Comparison of ENCODE assay signal across 10 cellular contexts in genomic region chrX:75038925-75039324, GRCh38.
A peak's percentile ranks its signal among the peaks of the same experiment; 100 is the strongest.
DNase-seq lines count a peak whose midpoint lies in the region; ATAC-seq, FAIRE-seq and TF ChIP-seq lines count a peak whose summit lies in the region.
"Had no signal": no experiment of that assay in that cellular context is flagged by ENCODE, and none has a peak within 500 bp of the region (broad histone marks: within the 10 kb centered on the region; RNA-seq: fewer than 3 reads in every experiment).

No MANE protein-coding gene starts in this region.

- peak; percentile 86 for FAIRE-seq in astrocyte (lab: Jason Lieb, UNC)

- peak; percentile 15 for DNase-seq in activated CD4-positive, alpha-beta memory T cell treated with anti-CD3 and anti-CD28 coated beads for 36 hours
- no peak for DNase-seq in activated CD4-positive, alpha-beta memory T cell treated with anti-CD3 and anti-CD28 coated beads, Interleukin-2, amount 10 ng/mL, durations not matched to agents 7 days and 5 days
- DNase-seq in KBM-7 (peak; percentile 69), astrocyte (ENCODE audit: low read depth) (peak; percentile 2), neural crest cell (ENCODE audit: low read depth, low spot score) (no peak), endothelial cell (ENCODE audit: low spot score) (no peak)
- DNase-seq in effector CD8-positive, alpha-beta T cell (lab: John Stamatoyannopoulos, UW), result no peak
- no peak for DNase-seq in activated CD8-positive, alpha-beta memory T cell treated with anti-CD3 and anti-CD28 coated beads, Interleukin-2, amount 10 ng/mL, durations not matched to agents 7 days and 5 days
- DNase-seq: kidney glomerular epithelial cell had no signal

- H4K20me1 ChIP-seq in astrocyte (ENCODE audit: insufficient read depth, low read length), result no peaks in the 10 kb centered on the region

- CTCF ChIA-PET in activated CD4-positive, alpha-beta memory T cell treated with anti-CD3 and anti-CD28 coated beads for 36 hours (lab: Charles Lee), result no interaction called here
- CTCF ChIA-PET in activated CD4-positive, alpha-beta memory T cell treated with anti-CD3 and anti-CD28 coated beads, Interleukin-2, amount 10 ng/mL, durations not matched to agents 7 days and 5 days (lab: Charles Lee), result no interaction called here
- CTCF ChIA-PET in activated CD8-positive, alpha-beta memory T cell treated with anti-CD3 and anti-CD28 coated beads, Interleukin-2, amount 10 ng/mL, durations not matched to agents 7 days and 5 days (lab: Charles Lee), result no interaction called here

- H3K36me3 Mint-ChIP-seq in activated CD4-positive, alpha-beta memory T cell treated with anti-CD3 and anti-CD28 coated beads for 36 hours, result no peaks in the 10 kb centered on the region
- no peaks in the 10 kb centered on the region for H3K36me3 Mint-ChIP-seq in activated CD4-positive, alpha-beta memory T cell treated with anti-CD3 and anti-CD28 coated beads, Interleukin-2, amount 10 ng/mL, durations not matched to agents 7 days and 5 days (ENCODE audit: low read depth)
- H3K36me3 Mint-ChIP-seq in astrocyte (ENCODE audit: low read depth, unreplicated experiment), result peaks cover 1% of the 10 kb centered on the region
- H3K36me3 Mint-ChIP-seq in neural crest cell (ENCODE audit: low read depth), result peaks cover 37% of the 10 kb centered on the region
- peaks cover 6% of the 10 kb centered on the region for H3K36me3 Mint-ChIP-seq in endothelial cell (ENCODE audit: low read depth, unreplicated experiment)
- no peaks in the 10 kb centered on the region for H3K36me3 Mint-ChIP-seq in activated CD8-positive, alpha-beta memory T cell treated with anti-CD3 and anti-CD28 coated beads, Interleukin-2, amount 10 ng/mL, durations not matched to agents 7 days and 5 days
- H3K36me3 Mint-ChIP-seq: activated naive CD8-positive, alpha-beta T cell had no signal

- no peak for TF ChIP-seq CTCF in astrocyte (IDR thresholded peaks at IDR 0.05; ENCODE audit: insufficient read depth, low read depth, low read length)
- peak; percentile 17 for TF ChIP-seq CTCF in neural crest cell (conservative IDR thresholded peaks at IDR 0.05)
- no peak for TF ChIP-seq CTCF in endothelial cell (IDR thresholded peaks at IDR 0.05; ENCODE audit: unreplicated experiment)

- ATAC-seq in activated CD8-positive, alpha-beta memory T cell treated with anti-CD3 and anti-CD28 coated beads, Interleukin-2, amount 10 ng/mL, durations not matched to agents 7 days and 5 days, result no peak

- no peak overlapping the region for H2AFZ ChIP-seq in astrocyte (ENCODE audit: low read depth, low read length)

- POLR2A ChIA-PET in activated CD4-positive, alpha-beta memory T cell treated with anti-CD3 and anti-CD28 coated beads for 36 hours (lab: Charles Lee), result no interaction called here
- POLR2A ChIA-PET in activated CD4-positive, alpha-beta memory T cell treated with anti-CD3 and anti-CD28 coated beads, Interleukin-2, amount 10 ng/mL, durations not matched to agents 7 days and 5 days (lab: Charles Lee), result no interaction called here

- no peaks in the 10 kb centered on the region for H3K9me3 ChIP-seq in astrocyte (ENCODE audit: insufficient read depth, low read depth, low read length)

- H3K27ac ChIP-seq in astrocyte (ENCODE audit: low read depth, low read length), result no peak overlapping the region

- H3K4me3 Mint-ChIP-seq in activated CD4-positive, alpha-beta memory T cell treated with anti-CD3 and anti-CD28 coated beads for 36 hours, result no peak overlapping the region
- H3K4me3 Mint-ChIP-seq in activated CD4-positive, alpha-beta memory T cell treated with anti-CD3 and anti-CD28 coated beads, Interleukin-2, amount 10 ng/mL, durations not matched to agents 7 days and 5 days, result no peak overlapping the region
- H3K4me3 Mint-ChIP-seq in astrocyte (ENCODE audit: unreplicated experiment), result no peak overlapping the region
- no peak overlapping the region for H3K4me3 Mint-ChIP-seq in neural crest cell
- no peak overlapping the region for H3K4me3 Mint-ChIP-seq in endothelial cell (ENCODE audit: unreplicated experiment)
- H3K4me3 Mint-ChIP-seq in activated CD8-positive, alpha-beta memory T cell treated with anti-CD3 and anti-CD28 coated beads, Interleukin-2, amount 10 ng/mL, durations not matched to agents 7 days and 5 days, result no peak overlapping the region
- H3K4me3 Mint-ChIP-seq: activated naive CD8-positive, alpha-beta T cell had no signal

- H3K27ac Mint-ChIP-seq in activated CD4-positive, alpha-beta memory T cell treated with anti-CD3 and anti-CD28 coated beads for 36 hours, result no peak overlapping the region
- no peak overlapping the region for H3K27ac Mint-ChIP-seq in activated CD4-positive, alpha-beta memory T cell treated with anti-CD3 and anti-CD28 coated beads, Interleukin-2, amount 10 ng/mL, durations not matched to agents 7 days and 5 days
- H3K27ac Mint-ChIP-seq in astrocyte (ENCODE audit: unreplicated experiment) (no peak overlapping the region), neural crest cell (ENCODE audit: unreplicated experiment) (no peak overlapping the region), endothelial cell (ENCODE audit: unreplicated experiment) (no peak overlapping the region)
- no peak overlapping the region for H3K27ac Mint-ChIP-seq in activated CD8-positive, alpha-beta memory T cell treated with anti-CD3 and anti-CD28 coated beads, Interleukin-2, amount 10 ng/mL, durations not matched to agents 7 days and 5 days
- H3K27ac Mint-ChIP-seq: activated naive CD8-positive, alpha-beta T cell had no signal

- peaks cover 26% of the 10 kb centered on the region for H3K9me3 Mint-ChIP-seq in activated CD4-positive, alpha-beta memory T cell treated with anti-CD3 and anti-CD28 coated beads for 36 hours
- peaks cover 4% of the 10 kb centered on the region for H3K9me3 Mint-ChIP-seq in activated CD4-positive, alpha-beta memory T cell treated with anti-CD3 and anti-CD28 coated beads, Interleukin-2, amount 10 ng/mL, durations not matched to agents 7 days and 5 days
- H3K9me3 Mint-ChIP-seq in astrocyte (ENCODE audit: unreplicated experiment) (peaks cover 29% of the 10 kb centered on the region), neural crest cell (peaks cover 32% of the 10 kb centered on the region), endothelial cell (ENCODE audit: unreplicated experiment) (peaks cover 23% of the 10 kb centered on the region)
- peaks cover 2% of the 10 kb centered on the region for H3K9me3 Mint-ChIP-seq in activated CD8-positive, alpha-beta memory T cell treated with anti-CD3 and anti-CD28 coated beads, Interleukin-2, amount 10 ng/mL, durations not matched to agents 7 days and 5 days (ENCODE audit: low read depth)

- no peaks in the 10 kb centered on the region for H3K4me1 Mint-ChIP-seq in activated CD4-positive, alpha-beta memory T cell treated with anti-CD3 and anti-CD28 coated beads for 36 hours (ENCODE audit: low read depth)
- H3K4me1 Mint-ChIP-seq in activated CD4-positive, alpha-beta memory T cell treated with anti-CD3 and anti-CD28 coated beads, Interleukin-2, amount 10 ng/mL, durations not matched to agents 7 days and 5 days, result no peaks in the 10 kb centered on the region
- H3K4me1 Mint-ChIP-seq in astrocyte (ENCODE audit: low read depth, unreplicated experiment) (no peaks in the 10 kb centered on the region), neural crest cell (no peaks in the 10 kb centered on the region), endothelial cell (ENCODE audit: unreplicated experiment) (no peaks in the 10 kb centered on the region)
- H3K4me1 Mint-ChIP-seq in activated CD8-positive, alpha-beta memory T cell treated with anti-CD3 and anti-CD28 coated beads, Interleukin-2, amount 10 ng/mL, durations not matched to agents 7 days and 5 days, result no peaks in the 10 kb centered on the region

- H3K79me2 ChIP-seq in astrocyte (ENCODE audit: insufficient read depth, low read length), result no peaks in the 10 kb centered on the region

- in situ Hi-C loops in KBM-7 (cut with MboI; ENCODE audit: low pct_unique_long_range_greater_than_20kb, low sequenced_read_pairs), result no loop called here

- no peak overlapping the region for H3K9ac ChIP-seq in astrocyte (ENCODE audit: low read length)

- no peaks in the 10 kb centered on the region for H3K4me1 ChIP-seq in astrocyte (ENCODE audit: insufficient read depth, low read length)

- H3K4me2 ChIP-seq in astrocyte (ENCODE audit: low read length), result no peak overlapping the region

- no peaks in the 10 kb centered on the region for H3K27me3 ChIP-seq in astrocyte (ENCODE audit: insufficient read depth, low read length)

- H3K4me3 ChIP-seq in astrocyte (ENCODE audit: insufficient read depth, low read depth, low read length), result no peak overlapping the region

- no peaks in the 10 kb centered on the region for H3K36me3 ChIP-seq in astrocyte (ENCODE audit: insufficient read depth, low read length)

- H3K27me3 Mint-ChIP-seq in activated CD4-positive, alpha-beta memory T cell treated with anti-CD3 and anti-CD28 coated beads for 36 hours, result no peaks in the 10 kb centered on the region
- no peaks in the 10 kb centered on the region for H3K27me3 Mint-ChIP-seq in activated CD4-positive, alpha-beta memory T cell treated with anti-CD3 and anti-CD28 coated beads, Interleukin-2, amount 10 ng/mL, durations not matched to agents 7 days and 5 days
- H3K27me3 Mint-ChIP-seq in astrocyte (ENCODE audit: low read depth, unreplicated experiment) (no peaks in the 10 kb centered on the region), neural crest cell (ENCODE audit: low read depth) (no peaks in the 10 kb centered on the region), endothelial cell (ENCODE audit: unreplicated experiment) (peaks cover 8% of the 10 kb centered on the region)
- no peaks in the 10 kb centered on the region for H3K27me3 Mint-ChIP-seq in activated CD8-positive, alpha-beta memory T cell treated with anti-CD3 and anti-CD28 coated beads, Interleukin-2, amount 10 ng/mL, durations not matched to agents 7 days and 5 days
- H3K27me3 Mint-ChIP-seq: activated naive CD8-positive, alpha-beta T cell had no signal

- intact Hi-C loops in activated CD4-positive, alpha-beta memory T cell treated with anti-CD3 and anti-CD28 coated beads for 36 hours (cut with micrococcal nuclease), result loop anchor here (10.0 kb wide), 1 partner anchor 566 kb away; no protein-coding TSS in a partner anchor

Comparison
In these comparisons a context has a peak if more than half of its experiments do, and no peak if none do; other contexts are left out.
1. DNase-seq: peak in activated CD4-positive, alpha-beta memory T cell treated with anti-CD3 and anti-CD28 coated beads for 36 hours (single experiment), KBM-7 (single experiment) and astrocyte (single experiment); none in activated CD4-positive, alpha-beta memory T cell treated with anti-CD3 and anti-CD28 coated beads, Interleukin-2, amount 10 ng/mL, durations not matched to agents 7 days and 5 days (single experiment), neural crest cell (single experiment), endothelial cell (single experiment), effector CD8-positive, alpha-beta T cell (single experiment) and activated CD8-positive, alpha-beta memory T cell treated with anti-CD3 and anti-CD28 coated beads, Interleukin-2, amount 10 ng/mL, durations not matched to agents 7 days and 5 days (single experiment).